ENCODE assay signal across 26 cellular contexts in genomic region chr2:239487272-239487671, GRCh38.
DNase-seq lines count a peak whose midpoint lies in the region; ATAC-seq, FAIRE-seq and TF ChIP-seq lines count a peak whose summit lies in the region.
"Had no signal": no experiment of that assay in that cellular context is flagged by ENCODE, and none has a peak within 500 bp of the region (broad histone marks: within the 10 kb centered on the region; RNA-seq: fewer than 3 reads in every experiment).

No MANE protein-coding gene starts in this region.

- intact Hi-C loops in HepG2 (cut with micrococcal nuclease; ENCODE audit: unreplicated experiment) (no loop called here), right lobe of liver (cut with DNase I) (no loop called here)

- H3K27me3 ChIP-seq in HepG2 (ENCODE audit: control insufficient read depth in 1 of 2, insufficient read depth in 2 of 2, low read length in 2 of 2) (peaks cover 8 to 74% of the 10 kb centered on the region in 2 experiments; a peak in 4 of 5 replicates), right lobe of liver (no peaks in the 10 kb centered on the region), mesenchymal stem cell (ENCODE audit: control insufficient read depth in 1 of 2, insufficient read depth in 1 of 2, low read length in 2 of 2) (peaks cover 0 to 78% of the 10 kb centered on the region in 2 experiments), neuronal stem cell (ENCODE audit: control insufficient read depth in 3 of 3, insufficient read depth in 3 of 3, low read depth in 1 of 3, low read length in 3 of 3) (peaks cover 0 to 32% (median 0%) of the 10 kb centered on the region in 3 experiments)

- no TSS peak for BruUV-seq in HepG2 (replicated peaks; lab: Mats Ljungman, UMichigan)

- TF ChIP-seq POLR2A in HepG2 (IDR thresholded peaks at IDR 0.05; ENCODE audit: insufficient read depth in 1 of 2, low read depth in 2 of 2, low read length in 2 of 2) (no peak), right lobe of liver (IDR thresholded peaks at IDR 0.05) (no peak)

- H2AK5ac ChIP-seq in mesenchymal stem cell (ENCODE audit: low read length, severe bottlenecking) (no peak overlapping the region), neuronal stem cell (ENCODE audit: low read depth, low read length) (peak overlapping the region; percentile 68)

- TF ChIP-seq RAD21 in HepG2 (CRISPR knock-in tag; IDR thresholded peaks at IDR 0.05): no peak

- H3K18ac ChIP-seq in mesenchymal stem cell (ENCODE audit: low read depth in 1 of 2, low read length in 2 of 2) (no peak overlapping the region), neuronal stem cell (ENCODE audit: low read length) (peak overlapping the region; percentile 61)

- H3K4me1 ChIP-seq in HepG2 (ENCODE audit: insufficient read depth, low read length): no peaks in the 10 kb centered on the region
- no peaks in the 10 kb centered on the region for H3K4me1 ChIP-seq in right lobe of liver
- no peaks in the 10 kb centered on the region for H3K4me1 ChIP-seq in mesenchymal stem cell (ENCODE audit: control insufficient read depth, insufficient read depth, low read depth, low read length)
- H3K4me1 ChIP-seq in neuronal stem cell (ENCODE audit: control insufficient read depth in 2 of 2, insufficient read depth in 1 of 2, low read depth in 1 of 2, low read length in 2 of 2): peaks cover 1 to 17% of the 10 kb centered on the region in 2 donors
- H3K4me1 ChIP-seq: A549, BE2C had no signal

- H2BK15ac ChIP-seq in mesenchymal stem cell (ENCODE audit: low read depth, poor library complexity, severe bottlenecking) (no peak overlapping the region), neuronal stem cell (ENCODE audit: low read length) (peak overlapping the region; percentile 38)

- H3K4ac ChIP-seq in mesenchymal stem cell (ENCODE audit: low read depth in 1 of 2, low read length in 2 of 2) (no peak overlapping the region), neuronal stem cell (ENCODE audit: low read length) (no peak overlapping the region)

- WGBS in HepG2 (ENCODE audit: low lambda C conversion rate): 9% methylated on average over 6 of the region's 11 CpGs
- 55% methylated on average over 2 of the region's 11 CpGs for WGBS in right lobe of liver (ENCODE audit: insufficient coverage, low coverage, low lambda C conversion rate, missing lambda C conversion rate)
- WGBS in mesenchymal stem cell: 59% methylated on average over 11 of the region's 11 CpGs
- no CpG with 5 or more reads among the region's 11 CpGs for WGBS in neuronal stem cell (ENCODE audit: extremely low coverage in 2 of 2, insufficient read length in 2 of 2, insufficient replicate concordance in 1 of 2), 2 donors

- DNase-seq in HepG2 (ENCODE audit: low spot score) (no peak), right lobe of liver (no peak), mesenchymal stem cell (no peak), neuronal stem cell (ENCODE audit: low spot score) (no peak), hepatic stellate cell (ENCODE audit: low spot score) (no peak), GDM1 (lab: John Stamatoyannopoulos, UW) (no peak)
- DNase-seq: 8988T; ACHN; AML-193; BE2C; CD4-positive, alpha-beta T cell; CD8-positive, alpha-beta memory T cell; DMS 273 treated with DMSO at 0.1 percent for 48 hours; DMS79; EL; GF-D8; GM23248; H7 had no signal

- H3K14ac ChIP-seq in mesenchymal stem cell (ENCODE audit: low read length in 2 of 2) (no peak overlapping the region), neuronal stem cell (ENCODE audit: low read length) (peak overlapping the region; percentile 41)

- H3K4me2 ChIP-seq in HepG2 (ENCODE audit: low read depth, low read length) (no peak overlapping the region), mesenchymal stem cell (ENCODE audit: low read length, poor library complexity, severe bottlenecking) (no peak overlapping the region), neuronal stem cell (ENCODE audit: insufficient read depth, low read length, poor library complexity, severe bottlenecking) (no peak overlapping the region)
- H3K4me2 ChIP-seq: A549 had no signal

- H3K9ac ChIP-seq in HepG2 (ENCODE audit: insufficient read depth, low read depth, low read length): no peak overlapping the region
- H3K9ac ChIP-seq in mesenchymal stem cell (ENCODE audit: low read length): no peak overlapping the region
- no peak overlapping the region for H3K9ac ChIP-seq in neuronal stem cell (ENCODE audit: low read depth, low read length, poor library complexity)
- H3K9ac ChIP-seq: BLaER1 treated with 17β-estradiol and CSF1 and Interleukin-3, amounts not matched to agents 10 nM and 100 nM; GM23248 had no signal

- no peaks in the 10 kb centered on the region for H4K20me1 ChIP-seq in HepG2 (ENCODE audit: insufficient read depth, low read length)
- H4K20me1 ChIP-seq: BLaER1 treated with 17β-estradiol and CSF1 and Interleukin-3, amounts not matched to agents 10 nM and 100 nM had no signal

- H3K79me2 ChIP-seq in HepG2 (ENCODE audit: insufficient read depth, low read length): no peaks in the 10 kb centered on the region

- H2BK5ac ChIP-seq in mesenchymal stem cell (ENCODE audit: low read depth, low read length, poor library complexity, severe bottlenecking) (no peak overlapping the region), neuronal stem cell (ENCODE audit: low read length) (no peak overlapping the region)

- H3K23ac ChIP-seq in mesenchymal stem cell (ENCODE audit: low read length in 2 of 2) (no peak overlapping the region), neuronal stem cell (ENCODE audit: low read depth, low read length, poor library complexity) (peak overlapping the region; percentile 9)

- H3K79me1 ChIP-seq in mesenchymal stem cell (replicated peaks; ENCODE audit: low read length, poor library complexity, severe bottlenecking) (no peaks in the 10 kb centered on the region), neuronal stem cell (ENCODE audit: low read depth, low read length) (no peaks in the 10 kb centered on the region)

- H3K27ac ChIP-seq in HepG2 (ENCODE audit: extremely low read length, insufficient read depth, low read length) (no peak overlapping the region), right lobe of liver (no peak overlapping the region), mesenchymal stem cell (ENCODE audit: low read length, poor library complexity, severe bottlenecking) (no peak overlapping the region), neuronal stem cell (replicated peaks; ENCODE audit: low read length) (no peak overlapping the region)
- H3K27ac ChIP-seq: A549; BLaER1 treated with 17β-estradiol and CSF1 and Interleukin-3, amounts not matched to agents 10 nM and 100 nM; GM23248 had no signal

- FAIRE-seq in HepG2 (lab: Jason Lieb, UNC): no peak
- FAIRE-seq: A549, D721Med, GM12891, GM18507, H1 had no signal

- POLR2A ChIA-PET in HepG2 (lab: Yijun Ruan, JAX): no interaction called here

- TF ChIP-seq CTCF in HepG2 (CRISPR knock-in tag; IDR thresholded peaks at IDR 0.05): no peak
- TF ChIP-seq CTCF in right lobe of liver (IDR thresholded peaks at IDR 0.05): no peak

- no peak for TF ChIP-seq EP300 in HepG2 (IDR thresholded peaks at IDR 0.05; ENCODE audit: low read depth in 2 of 2, low read length in 2 of 2)
- no peak for TF ChIP-seq EP300 in HepG2 (CRISPR knock-in tag; IDR thresholded peaks at IDR 0.05; ENCODE audit: borderline replicate concordance)

- H4K8ac ChIP-seq in mesenchymal stem cell (ENCODE audit: low read length): no peak overlapping the region
- no peak overlapping the region for H4K8ac ChIP-seq in neuronal stem cell (ENCODE audit: low read depth, low read length)

- no peaks in the 10 kb centered on the region for H3K9me3 ChIP-seq in HepG2 (ENCODE audit: low read length)
- H3K9me3 ChIP-seq in right lobe of liver: no peaks in the 10 kb centered on the region
- H3K9me3 ChIP-seq in mesenchymal stem cell (ENCODE audit: control insufficient read depth, low read length): no peaks in the 10 kb centered on the region
- H3K9me3 ChIP-seq in neuronal stem cell (replicated peaks in 1 of 2; ENCODE audit: control insufficient read depth in 2 of 2, insufficient read depth in 1 of 2, low read depth in 1 of 2, low read length in 2 of 2): no peaks in the 10 kb centered on the region
- H3K9me3 ChIP-seq: A549; BE2C; BLaER1 treated with 17β-estradiol and CSF1 and Interleukin-3, amounts not matched to agents 10 nM and 100 nM had no signal

- H3K4me3 ChIP-seq in HepG2 (replicated peaks in 1 of 3; ENCODE audit: insufficient read depth in 1 of 3, low read depth in 2 of 3, low read length in 3 of 3) (no peak overlapping the region), right lobe of liver (no peak overlapping the region), mesenchymal stem cell (ENCODE audit: insufficient read depth in 1 of 2, low read depth in 1 of 2, low read length in 2 of 2) (no peak overlapping the region), neuronal stem cell (ENCODE audit: low read length in 2 of 2) (no peak overlapping the region)
- H3K4me3 ChIP-seq: A549; BLaER1 treated with 17β-estradiol and CSF1 and Interleukin-3, amounts not matched to agents 10 nM and 100 nM; GM23248 had no signal

- in situ Hi-C loops in HepG2 (cut with HindIII; ENCODE audit: extremely low pct_ligation_motif_present, low pct_unique_long_range_greater_than_20kb): no loop called here

- H4K91ac ChIP-seq in mesenchymal stem cell (ENCODE audit: low read length): peak overlapping the region; percentile 28
- no peak overlapping the region for H4K91ac ChIP-seq in neuronal stem cell (ENCODE audit: low read depth, low read length, poor library complexity)

- CTCF ChIA-PET in HepG2 (lab: Yijun Ruan, JAX; ENCODE audit: low intra/inter-chr PET ratio, low total read pairs): no interaction called here

- no peak for ATAC-seq in HepG2
- no peak for ATAC-seq in right lobe of liver
- ATAC-seq in HG03159 (IDR thresholded peaks at IDR 0.05; ENCODE audit: unreplicated experiment): no peak
- ATAC-seq: A549, HCT116 had no signal

- H2AFZ ChIP-seq in HepG2 (ENCODE audit: low read length): no peak overlapping the region
- no peak overlapping the region for H2AFZ ChIP-seq in mesenchymal stem cell (ENCODE audit: low read depth, low read length)
- no peak overlapping the region for H2AFZ ChIP-seq in neuronal stem cell (ENCODE audit: low read length)
- H2AFZ ChIP-seq: GM23248 had no signal

- H3K36me3 ChIP-seq in HepG2 (replicated peaks in 1 of 2; ENCODE audit: control insufficient read depth in 1 of 2, insufficient read depth in 2 of 2, low read length in 2 of 2) (no peaks in the 10 kb centered on the region), right lobe of liver (no peaks in the 10 kb centered on the region), mesenchymal stem cell (ENCODE audit: control insufficient read depth in 1 of 2, insufficient read depth in 2 of 2, low read depth in 1 of 2, low read length in 2 of 2) (no peaks in the 10 kb centered on the region), neuronal stem cell (replicated peaks in 1 of 2; ENCODE audit: control insufficient read depth in 2 of 2, insufficient read depth in 2 of 2, low read length in 2 of 2) (no peaks in the 10 kb centered on the region)
- H3K36me3 ChIP-seq: BE2C; BLaER1 treated with 17β-estradiol and CSF1 and Interleukin-3, amounts not matched to agents 10 nM and 100 nM had no signal

- H2BK12ac ChIP-seq in mesenchymal stem cell (ENCODE audit: low read length in 2 of 2) (no peak overlapping the region), neuronal stem cell (ENCODE audit: low read length) (peak overlapping the region; percentile 0)

- H2BK120ac ChIP-seq in mesenchymal stem cell (ENCODE audit: low read depth, low read length) (no peak overlapping the region), neuronal stem cell (ENCODE audit: low read depth, low read length) (no peak overlapping the region)

TF ChIP-seq in HepG2, 621 proteins besides CTCF, POLR2A, EP300 and RAD21 (continues in another document):
- no peak for TF ChIP-seq POLR2G (IDR thresholded peaks at IDR 0.05; ENCODE audit: low read depth, low read length)
